1 cellular context compared by ENCODE assay signal in the genomic region with DNA sequence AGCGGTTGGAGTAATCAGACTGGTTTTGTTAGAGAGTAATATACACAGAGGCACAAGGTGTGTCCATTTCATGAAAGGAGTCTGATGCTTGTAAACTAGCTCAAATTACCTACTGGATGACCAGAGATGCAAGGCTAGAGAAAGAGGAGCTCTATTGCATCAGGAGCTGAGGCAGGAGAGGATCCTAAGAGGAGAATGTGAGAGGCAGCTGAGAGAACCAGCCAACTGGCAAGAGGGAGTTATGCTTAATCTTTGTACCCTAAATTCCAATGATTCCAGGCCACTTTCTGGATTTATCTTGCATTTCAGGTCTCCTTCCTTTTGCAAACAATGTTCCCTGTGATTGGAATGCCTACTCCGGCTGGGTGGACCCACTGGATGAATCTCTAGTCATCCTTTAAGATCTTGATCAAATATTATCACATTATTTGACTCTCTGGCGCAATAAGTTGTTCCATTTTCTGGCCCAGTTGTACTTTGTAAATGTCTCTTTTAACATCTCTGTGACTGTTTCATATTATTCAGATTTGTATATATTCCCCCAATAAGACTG.
A peak's percentile ranks its signal among the peaks of the same experiment; 100 is the strongest.
TF ChIP-seq lines count a peak whose summit lies in the region.

No MANE protein-coding gene starts in this region.

TF ChIP-seq in HepG2, 621 proteins besides CTCF, POLR2A, EP300 and RAD21 (continued from another document):
- TF ChIP-seq, protein P1, sequence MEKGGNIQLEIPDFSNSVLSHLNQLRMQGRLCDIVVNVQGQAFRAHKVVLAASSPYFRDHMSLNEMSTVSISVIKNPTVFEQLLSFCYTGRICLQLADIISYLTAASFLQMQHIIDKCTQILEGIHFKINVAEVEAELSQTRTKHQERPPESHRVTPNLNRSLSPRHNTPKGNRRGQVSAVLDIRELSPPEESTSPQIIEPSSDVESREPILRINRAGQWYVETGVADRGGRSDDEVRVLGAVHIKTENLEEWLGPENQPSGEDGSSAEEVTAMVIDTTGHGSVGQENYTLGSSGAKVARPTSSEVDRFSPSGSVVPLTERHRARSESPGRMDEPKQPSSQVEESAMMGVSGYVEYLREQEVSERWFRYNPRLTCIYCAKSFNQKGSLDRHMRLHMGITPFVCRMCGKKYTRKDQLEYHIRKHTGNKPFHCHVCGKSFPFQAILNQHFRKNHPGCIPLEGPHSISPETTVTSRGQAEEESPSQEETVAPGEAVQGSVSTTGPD (CRISPR knock-in tag; IDR thresholded peaks at IDR 0.05) = no peak
- TF ChIP-seq ZNF605 (CRISPR knock-in tag; IDR thresholded peaks at IDR 0.05) = no peak
- no peak for TF ChIP-seq ZNF10 (CRISPR knock-in tag; IDR thresholded peaks at IDR 0.05; ENCODE audit: borderline replicate concordance, low read depth)
- TF ChIP-seq SIN3B (IDR thresholded peaks at IDR 0.05; ENCODE audit: low read length) = no peak
- TF ChIP-seq FOXK1 (CRISPR knock-in tag; IDR thresholded peaks at IDR 0.05; ENCODE audit: borderline replicate concordance, low read depth) = no peak
- no peak for TF ChIP-seq THAP8 (CRISPR knock-in tag; IDR thresholded peaks at IDR 0.05; ENCODE audit: borderline replicate concordance)
- TF ChIP-seq RFX5 (IDR thresholded peaks at IDR 0.05; ENCODE audit: low read depth, low read length) = no peak
- no peak for TF ChIP-seq ZNF83 (CRISPR knock-in tag; IDR thresholded peaks at IDR 0.05; ENCODE audit: borderline replicate concordance)
- TF ChIP-seq HNRNPK (IDR thresholded peaks at IDR 0.05; ENCODE audit: low read depth, low read length, poor library complexity, severe bottlenecking) = no peak
- TF ChIP-seq PAX8 (CRISPR knock-in tag; IDR thresholded peaks at IDR 0.05; ENCODE audit: borderline replicate concordance) = no peak
- no peak for TF ChIP-seq KDM5A (IDR thresholded peaks at IDR 0.05; ENCODE audit: borderline replicate concordance, low read length)
- TF ChIP-seq, protein P2, sequence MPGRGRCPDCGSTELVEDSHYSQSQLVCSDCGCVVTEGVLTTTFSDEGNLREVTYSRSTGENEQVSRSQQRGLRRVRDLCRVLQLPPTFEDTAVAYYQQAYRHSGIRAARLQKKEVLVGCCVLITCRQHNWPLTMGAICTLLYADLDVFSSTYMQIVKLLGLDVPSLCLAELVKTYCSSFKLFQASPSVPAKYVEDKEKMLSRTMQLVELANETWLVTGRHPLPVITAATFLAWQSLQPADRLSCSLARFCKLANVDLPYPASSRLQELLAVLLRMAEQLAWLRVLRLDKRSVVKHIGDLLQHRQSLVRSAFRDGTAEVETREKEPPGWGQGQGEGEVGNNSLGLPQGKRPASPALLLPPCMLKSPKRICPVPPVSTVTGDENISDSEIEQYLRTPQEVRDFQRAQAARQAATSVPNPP (CRISPR knock-in tag; IDR thresholded peaks at IDR 0.05) = no peak
- TF ChIP-seq ARID3A (IDR thresholded peaks at IDR 0.05; ENCODE audit: low read depth, low read length) = peak; percentile 66; the same call in 1 of the 2 replicates
- TF ChIP-seq MXD4 (CRISPR knock-in tag; IDR thresholded peaks at IDR 0.05) = no peak
- TF ChIP-seq HNRNPLL (IDR thresholded peaks at IDR 0.05; ENCODE audit: low read depth, low read length, poor library complexity, severe bottlenecking) = no peak
- no peak for TF ChIP-seq ZNF20 (CRISPR knock-in tag; IDR thresholded peaks at IDR 0.05)
- no peak for TF ChIP-seq ZNF281 (CRISPR knock-in tag; IDR thresholded peaks at IDR 0.05; ENCODE audit: borderline replicate concordance)
- no peak for TF ChIP-seq KDM5B (CRISPR knock-in tag; IDR thresholded peaks at IDR 0.05; ENCODE audit: borderline replicate concordance)
- peak; percentile 27; the same call in 1 of the 2 replicates for TF ChIP-seq TFAP4 (IDR thresholded peaks at IDR 0.05; ENCODE audit: borderline replicate concordance, low read depth)
- TF ChIP-seq ZSCAN20 (CRISPR knock-in tag; IDR thresholded peaks at IDR 0.05; ENCODE audit: borderline replicate concordance) = no peak
- no peak for TF ChIP-seq MEIS2 (CRISPR knock-in tag; IDR thresholded peaks at IDR 0.05)
- TF ChIP-seq, protein P3, sequence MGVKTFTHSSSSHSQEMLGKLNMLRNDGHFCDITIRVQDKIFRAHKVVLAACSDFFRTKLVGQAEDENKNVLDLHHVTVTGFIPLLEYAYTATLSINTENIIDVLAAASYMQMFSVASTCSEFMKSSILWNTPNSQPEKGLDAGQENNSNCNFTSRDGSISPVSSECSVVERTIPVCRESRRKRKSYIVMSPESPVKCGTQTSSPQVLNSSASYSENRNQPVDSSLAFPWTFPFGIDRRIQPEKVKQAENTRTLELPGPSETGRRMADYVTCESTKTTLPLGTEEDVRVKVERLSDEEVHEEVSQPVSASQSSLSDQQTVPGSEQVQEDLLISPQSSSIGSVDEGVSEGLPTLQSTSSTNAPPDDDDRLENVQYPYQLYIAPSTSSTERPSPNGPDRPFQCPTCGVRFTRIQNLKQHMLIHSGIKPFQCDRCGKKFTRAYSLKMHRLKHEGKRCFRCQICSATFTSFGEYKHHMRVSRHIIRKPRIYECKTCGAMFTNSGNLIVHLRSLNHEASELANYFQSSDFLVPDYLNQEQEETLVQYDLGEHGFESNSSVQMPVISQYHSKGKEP (CRISPR knock-in tag; IDR thresholded peaks at IDR 0.05) = no peak
- no peak for TF ChIP-seq ZBTB14 (CRISPR knock-in tag; IDR thresholded peaks at IDR 0.05)
- TF ChIP-seq ZNF777 (CRISPR knock-in tag; IDR thresholded peaks at IDR 0.05) = no peak
- no peak for TF ChIP-seq ZNF510 (CRISPR knock-in tag; IDR thresholded peaks at IDR 0.05; ENCODE audit: low read depth)
- no peak for TF ChIP-seq ZNF432 (CRISPR knock-in tag; IDR thresholded peaks at IDR 0.05; ENCODE audit: borderline replicate concordance)
- TF ChIP-seq ZNF678 (CRISPR knock-in tag; IDR thresholded peaks at IDR 0.05) = no peak
- TF ChIP-seq FOXA1 (IDR thresholded peaks at IDR 0.05) = no peak
- TF ChIP-seq FOXA1 (CRISPR knock-in tag; IDR thresholded peaks at IDR 0.05) = 0 out of 2 replicates have a peak, but pooled peaks have one; percentile 3
- TF ChIP-seq NR2F6 (IDR thresholded peaks at IDR 0.05) = no peak
- no peak for TF ChIP-seq NR2F6 (CRISPR knock-in tag; IDR thresholded peaks at IDR 0.05)
- no peak for TF ChIP-seq POGZ (CRISPR knock-in tag; IDR thresholded peaks at IDR 0.05)
- TF ChIP-seq, protein P4, sequence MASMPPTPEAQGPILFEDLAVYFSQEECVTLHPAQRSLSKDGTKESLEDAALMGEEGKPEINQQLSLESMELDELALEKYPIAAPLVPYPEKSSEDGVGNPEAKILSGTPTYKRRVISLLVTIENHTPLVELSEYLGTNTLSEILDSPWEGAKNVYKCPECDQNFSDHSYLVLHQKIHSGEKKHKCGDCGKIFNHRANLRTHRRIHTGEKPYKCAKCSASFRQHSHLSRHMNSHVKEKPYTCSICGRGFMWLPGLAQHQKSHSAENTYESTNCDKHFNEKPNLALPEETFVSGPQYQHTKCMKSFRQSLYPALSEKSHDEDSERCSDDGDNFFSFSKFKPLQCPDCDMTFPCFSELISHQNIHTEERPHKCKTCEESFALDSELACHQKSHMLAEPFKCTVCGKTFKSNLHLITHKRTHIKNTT (CRISPR knock-in tag; IDR thresholded peaks at IDR 0.05) = no peak
- TF ChIP-seq BRCA1 (CRISPR knock-in tag; IDR thresholded peaks at IDR 0.05) = no peak
- TF ChIP-seq ZNF770 (CRISPR knock-in tag; IDR thresholded peaks at IDR 0.05) = peak; percentile 21; the same call in 1 of the 2 replicates
- TF ChIP-seq HOXA3 (CRISPR knock-in tag; IDR thresholded peaks at IDR 0.05) = 0 out of 2 replicates have a peak, but pooled peaks have one; percentile 28
- no peak for TF ChIP-seq NFIC (IDR thresholded peaks at IDR 0.05; ENCODE audit: low read length)
- TF ChIP-seq SMARCC2 (IDR thresholded peaks at IDR 0.05) = no peak
- no peak for TF ChIP-seq ZNF460 (CRISPR knock-in tag; IDR thresholded peaks at IDR 0.05; ENCODE audit: borderline replicate concordance)
- no peak for TF ChIP-seq AKAP8 (CRISPR knock-in tag; IDR thresholded peaks at IDR 0.05)
- TF ChIP-seq HNRNPL (IDR thresholded peaks at IDR 0.05; ENCODE audit: low read depth, low read length) = no peak
- TF ChIP-seq NPAS2 (CRISPR knock-in tag; IDR thresholded peaks at IDR 0.05; ENCODE audit: borderline replicate concordance) = no peak
